In the genomic region with DNA sequence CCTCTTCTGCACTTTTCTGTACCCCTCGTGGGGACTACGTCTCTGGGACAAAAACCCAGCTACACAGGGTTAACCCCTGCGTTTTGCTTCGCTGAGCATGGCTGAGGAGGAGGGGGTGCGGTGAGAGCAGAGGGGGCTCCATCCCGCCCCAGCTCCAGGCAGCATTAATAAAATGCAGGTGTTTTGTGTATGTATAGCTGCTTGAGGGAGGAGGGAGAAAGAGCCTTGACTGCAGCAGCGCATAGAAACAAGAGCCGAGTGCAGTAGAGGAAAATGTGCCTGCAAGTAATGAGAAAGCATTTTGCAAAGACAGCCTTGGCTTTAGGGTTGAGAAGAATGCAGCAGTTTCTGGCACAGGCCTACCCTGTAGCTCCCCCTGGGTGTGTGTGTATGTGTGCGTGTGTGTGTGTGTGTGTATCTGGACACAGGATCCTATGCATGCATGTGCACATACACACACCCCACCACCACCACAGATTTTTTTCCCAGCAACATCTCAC, we compare ENCODE assay signal across 1 cellular context.
A peak's percentile ranks its signal among the peaks of the same experiment; 100 is the strongest.
TF ChIP-seq lines count a peak whose summit lies in the region.

No MANE protein-coding gene starts in this region.

TF ChIP-seq in SK-N-SH, 30 proteins besides CTCF, POLR2A, EP300 and RAD21 (continued from another document):
- TF ChIP-seq POLR2AphosphoS5 (IDR thresholded peaks at IDR 0.05; ENCODE audit: low read depth, low read length) (no peak; the same call in 1 of the 2 replicates), USF1 (IDR thresholded peaks at IDR 0.05; ENCODE audit: borderline replicate concordance, low read depth) (no peak), IRF3 (IDR thresholded peaks at IDR 0.05; ENCODE audit: low read depth, low read length) (no peak), PBX3 (IDR thresholded peaks at IDR 0.05) (no peak), ELF1 (IDR thresholded peaks at IDR 0.05) (no peak), JUND (IDR thresholded peaks at IDR 0.05) (no peak), NRF1 (IDR thresholded peaks at IDR 0.05; ENCODE audit: low read depth, low read length) (no peak), TCF12 (IDR thresholded peaks at IDR 0.05) (peak; percentile 66), RCOR1 (IDR thresholded peaks at IDR 0.05; ENCODE audit: low read length) (no peak), TAF1 (IDR thresholded peaks at IDR 0.05; ENCODE audit: borderline replicate concordance, low read depth, low read length) (no peak), SMC3 (IDR thresholded peaks at IDR 0.05; ENCODE audit: low read depth, low read length) (peak; percentile 23), GATA2 (CRISPR knock-in tag; IDR thresholded peaks at IDR 0.05) (no peak)
- TF ChIP-seq, protein P1, sequence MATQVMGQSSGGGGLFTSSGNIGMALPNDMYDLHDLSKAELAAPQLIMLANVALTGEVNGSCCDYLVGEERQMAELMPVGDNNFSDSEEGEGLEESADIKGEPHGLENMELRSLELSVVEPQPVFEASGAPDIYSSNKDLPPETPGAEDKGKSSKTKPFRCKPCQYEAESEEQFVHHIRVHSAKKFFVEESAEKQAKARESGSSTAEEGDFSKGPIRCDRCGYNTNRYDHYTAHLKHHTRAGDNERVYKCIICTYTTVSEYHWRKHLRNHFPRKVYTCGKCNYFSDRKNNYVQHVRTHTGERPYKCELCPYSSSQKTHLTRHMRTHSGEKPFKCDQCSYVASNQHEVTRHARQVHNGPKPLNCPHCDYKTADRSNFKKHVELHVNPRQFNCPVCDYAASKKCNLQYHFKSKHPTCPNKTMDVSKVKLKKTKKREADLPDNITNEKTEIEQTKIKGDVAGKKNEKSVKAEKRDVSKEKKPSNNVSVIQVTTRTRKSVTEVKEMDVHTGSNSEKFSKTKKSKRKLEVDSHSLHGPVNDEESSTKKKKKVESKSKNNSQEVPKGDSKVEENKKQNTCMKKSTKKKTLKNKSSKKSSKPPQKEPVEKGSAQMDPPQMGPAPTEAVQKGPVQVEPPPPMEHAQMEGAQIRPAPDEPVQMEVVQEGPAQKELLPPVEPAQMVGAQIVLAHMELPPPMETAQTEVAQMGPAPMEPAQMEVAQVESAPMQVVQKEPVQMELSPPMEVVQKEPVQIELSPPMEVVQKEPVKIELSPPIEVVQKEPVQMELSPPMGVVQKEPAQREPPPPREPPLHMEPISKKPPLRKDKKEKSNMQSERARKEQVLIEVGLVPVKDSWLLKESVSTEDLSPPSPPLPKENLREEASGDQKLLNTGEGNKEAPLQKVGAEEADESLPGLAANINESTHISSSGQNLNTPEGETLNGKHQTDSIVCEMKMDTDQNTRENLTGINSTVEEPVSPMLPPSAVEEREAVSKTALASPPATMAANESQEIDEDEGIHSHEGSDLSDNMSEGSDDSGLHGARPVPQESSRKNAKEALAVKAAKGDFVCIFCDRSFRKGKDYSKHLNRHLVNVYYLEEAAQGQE (IDR thresholded peaks at IDR 0.05; ENCODE audit: low read depth, low read length), result no peak
- TF ChIP-seq, protein P2, sequence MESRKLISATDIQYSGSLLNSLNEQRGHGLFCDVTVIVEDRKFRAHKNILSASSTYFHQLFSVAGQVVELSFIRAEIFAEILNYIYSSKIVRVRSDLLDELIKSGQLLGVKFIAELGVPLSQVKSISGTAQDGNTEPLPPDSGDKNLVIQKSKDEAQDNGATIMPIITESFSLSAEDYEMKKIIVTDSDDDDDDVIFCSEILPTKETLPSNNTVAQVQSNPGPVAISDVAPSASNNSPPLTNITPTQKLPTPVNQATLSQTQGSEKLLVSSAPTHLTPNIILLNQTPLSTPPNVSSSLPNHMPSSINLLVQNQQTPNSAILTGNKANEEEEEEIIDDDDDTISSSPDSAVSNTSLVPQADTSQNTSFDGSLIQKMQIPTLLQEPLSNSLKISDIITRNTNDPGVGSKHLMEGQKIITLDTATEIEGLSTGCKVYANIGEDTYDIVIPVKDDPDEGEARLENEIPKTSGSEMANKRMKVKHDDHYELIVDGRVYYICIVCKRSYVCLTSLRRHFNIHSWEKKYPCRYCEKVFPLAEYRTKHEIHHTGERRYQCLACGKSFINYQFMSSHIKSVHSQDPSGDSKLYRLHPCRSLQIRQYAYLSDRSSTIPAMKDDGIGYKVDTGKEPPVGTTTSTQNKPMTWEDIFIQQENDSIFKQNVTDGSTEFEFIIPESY (IDR thresholded peaks at IDR 0.05; ENCODE audit: borderline replicate concordance, low read depth), result no peak
